Comparison of ENCODE assay signal across 29 cellular contexts in genomic region chr3:55661141-55661540, GRCh38.
A peak's percentile ranks its signal among the peaks of the same experiment; 100 is the strongest.
DNase-seq lines count a peak whose midpoint lies in the region; ATAC-seq and TF ChIP-seq lines count a peak whose summit lies in the region.
"Had no signal": no experiment of that assay in that cellular context is flagged by ENCODE, and none has a peak within 500 bp of the region (broad histone marks: within the 10 kb centered on the region; RNA-seq: fewer than 3 reads in every experiment).

No MANE protein-coding gene starts in this region.

- no peaks in the 10 kb centered on the region for H4K20me1 ChIP-seq in KMS-11 (ENCODE audit: insufficient read depth)

- no peak overlapping the region for H3K4me3 ChIP-seq in KMS-11 (IDR thresholded peaks at IDR 0.05; ENCODE audit: insufficient read depth, low read depth, low read length)
- H3K4me3 ChIP-seq: heart left ventricle, left ventricle myocardium inferior, smooth muscle cell, testis had no signal

- ATAC-seq in GM21723 (IDR thresholded peaks at IDR 0.05; ENCODE audit: unreplicated experiment): peak; percentile 32
- no peak for ATAC-seq in HG03139 (IDR thresholded peaks at IDR 0.05; ENCODE audit: unreplicated experiment)
- no peak for ATAC-seq in GM21786 (IDR thresholded peaks at IDR 0.05; ENCODE audit: unreplicated experiment)
- ATAC-seq: heart left ventricle; right cardiac atrium; stimulated activated naive CD8-positive, alpha-beta T cell treated with anti-CD3 and anti-CD28 coated beads, Interleukin-15, Interleukin-2, amounts not matched to agents 100 U/mL and 50 U/mL, for 24 hours; T-cell; WTC11 had no signal

- no peaks in the 10 kb centered on the region for H3K79me2 ChIP-seq in KMS-11 (ENCODE audit: insufficient read depth, low read depth)

- peaks cover 63% of the 10 kb centered on the region for H3K4me1 ChIP-seq in KMS-11 (ENCODE audit: low read depth, poor library complexity, severe bottlenecking)
- H3K4me1 ChIP-seq: heart left ventricle, left ventricle myocardium inferior, testis had no signal

- TF ChIP-seq CTCF in KMS-11 (conservative IDR thresholded peaks at IDR 0.05; ENCODE audit: low read depth, low read length): no peak

- peak overlapping the region; percentile 91 for H3K27ac ChIP-seq in KMS-11
- H3K27ac ChIP-seq: heart left ventricle, HL-60, left ventricle myocardium inferior, testis had no signal

- peak overlapping the region; percentile 31; the same call in 1 of the 2 replicates for H3K9ac ChIP-seq in KMS-11

- H3K4me2 ChIP-seq in KMS-11: peak overlapping the region; percentile 85
- H3K4me2 ChIP-seq: smooth muscle cell had no signal

- H3K27me3 ChIP-seq in KMS-11 (ENCODE audit: insufficient read depth, low read depth): no peaks in the 10 kb centered on the region
- H3K27me3 ChIP-seq: testis had no signal

- H2AFZ ChIP-seq in KMS-11 (ENCODE audit: low read depth): no peak overlapping the region

- H3K36me3 ChIP-seq in KMS-11 (ENCODE audit: insufficient read depth): no peaks in the 10 kb centered on the region
- H3K36me3 ChIP-seq: heart left ventricle, left ventricle myocardium inferior had no signal

- DNase-seq in NCI-H2171 treated with DMSO at 0.1 percent for 48 hours (lab: John Stamatoyannopoulos, UW) (peak; percentile 30), NCI-H2171 (lab: John Stamatoyannopoulos, UW) (no peak), GOT3 (lab: John Stamatoyannopoulos, UW) (no peak), NCI-H2107 (lab: John Stamatoyannopoulos, UW) (no peak)
- DNase-seq: 8988T; activated CD4-positive, alpha-beta T cell treated with anti-CD3 and anti-CD28 coated beads, Interleukin-2, amount 10 ng/mL, durations not matched to agents 24 days and 14 days; activated effector memory CD4-positive, alpha-beta T cell treated with anti-CD3 and anti-CD28 coated beads, Interleukin-2, amount 50 U/mL, for 16 hours; activated T-cell treated with anti-CD3 and anti-CD28 coated beads, Interleukin-2, amount 50 U/mL, for 1 hour; foreskin melanocyte; HCEC 1CT; heart left ventricle; islet precursor cell; KG1; left ventricle myocardium inferior; NCI-H1417 treated with DMSO at 0.1 percent for 48 hours; NCI-H446 treated with DMSO at 0.1 percent for 48 hours; OCI-M1; posterior cingulate gyrus; right cardiac atrium; stimulated activated naive CD8-positive, alpha-beta T cell treated with anti-CD3 and anti-CD28 coated beads, Interleukin-15, Interleukin-2, amounts not matched to agents 100 U/mL and 50 U/mL, for 24 hours; T-cell; testis had no signal
